In the genomic region with DNA sequence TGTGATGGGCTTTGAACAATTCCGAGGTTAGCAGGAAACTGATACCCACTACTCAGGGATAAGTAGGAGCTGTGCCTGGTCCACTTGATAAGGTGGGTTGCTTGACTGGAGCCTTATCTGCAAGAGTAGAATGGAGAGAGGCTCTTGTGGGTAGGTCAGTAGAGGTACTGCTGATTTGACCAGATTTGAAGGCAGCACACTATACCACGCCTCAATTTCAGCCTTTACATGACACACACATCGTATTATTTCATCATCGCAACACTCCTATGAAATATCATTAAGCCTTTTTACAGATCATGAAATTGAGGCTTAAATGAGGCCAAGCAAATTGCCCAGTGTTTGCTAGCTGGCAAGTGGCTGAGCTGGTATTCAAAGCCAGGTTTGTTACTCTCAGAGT, we compare ENCODE assay signal across 18 cellular contexts.
"Had no signal": no experiment of that assay in that cellular context is flagged by ENCODE, and none has a peak within 500 bp of the region (broad histone marks: within the 10 kb centered on the region; RNA-seq: fewer than 3 reads in every experiment).

No MANE protein-coding gene starts in this region.

- ATAC-seq: gastroesophageal sphincter; heart right ventricle; naive thymus-derived CD8-positive, alpha-beta T cell; stimulated activated naive B cell treated with anti-CD40 and anti-IgM and Interleukin-4, amounts not matched to agents 10 μg/mL and 1 μg/mL and 100 μg/mL, for 72 hours had no signal

- H3K27ac ChIP-seq: breast epithelium, gastroesophageal sphincter, heart right ventricle, tibial artery, vagina had no signal

- H3K4me3 ChIP-seq: breast epithelium, gastroesophageal sphincter, heart right ventricle, lung, skin epidermis, tibial artery, vagina had no signal

- H3K4me1 ChIP-seq: breast epithelium, gastroesophageal sphincter had no signal

- DNase-seq: activated B cell treated with CpG ODN at 0.5 μM for 24 hours; activated CD4-positive, alpha-beta T cell treated with anti-CD3 and anti-CD28 coated beads, Interleukin-2, amount 50 U/mL, for 1 hour; activated naive CD4-positive, alpha-beta T cell treated with Interleukin-2 at 50 U/mL for 16 hours; activated T-cell treated with anti-CD3 and anti-CD28 coated beads for 4 hours; aorta; effector memory CD4-positive, alpha-beta T cell; heart right ventricle; naive thymus-derived CD8-positive, alpha-beta T cell; posterior cingulate gyrus; stimulated activated CD4-positive, alpha-beta T cell treated with anti-CD3 and anti-CD28 coated beads, Interleukin-15, amount 100 ng/mL, for 24 hours; stimulated activated CD4-positive, alpha-beta T cell treated with anti-CD3 and anti-CD28 coated beads, Interleukin-4, amount 100 ng/mL, for 1 hour; stimulated activated naive B cell treated with anti-CD40 and anti-IgM and Interleukin-4, amounts not matched to agents 10 μg/mL and 1 μg/mL and 100 μg/mL, for 72 hours; tibial artery had no signal

- H3K36me3 ChIP-seq: breast epithelium, gastroesophageal sphincter, heart right ventricle, tibial artery, vagina had no signal

- H3K27me3 ChIP-seq: breast epithelium, tibial artery, vagina had no signal

- H3K9me3 ChIP-seq: breast epithelium, gastroesophageal sphincter, heart right ventricle, tibial artery, vagina had no signal
